1 cellular context compared by ENCODE assay signal in genomic region chr19:14487370-14488125, GRCh38.
TF ChIP-seq lines count a peak whose summit lies in the region.

No MANE protein-coding gene starts in this region.

TF ChIP-seq in HepG2, 621 proteins besides CTCF, POLR2A, EP300 and RAD21:
- no peak for TF ChIP-seq HNRNPUL1 (IDR thresholded peaks at IDR 0.05; ENCODE audit: low read depth, low read length)
- no peak for TF ChIP-seq ZNF7 (CRISPR knock-in tag; IDR thresholded peaks at IDR 0.05)
- no peak for TF ChIP-seq ZNF678 (CRISPR knock-in tag; IDR thresholded peaks at IDR 0.05)
- no peak for TF ChIP-seq DRAP1 (CRISPR knock-in tag; IDR thresholded peaks at IDR 0.05)
- TF ChIP-seq ZNF121 (CRISPR knock-in tag; IDR thresholded peaks at IDR 0.05): 0 out of 2 replicates have a peak, but pooled peaks have one; percentile 18
